In genomic region chr10:12726971-12727831, GRCh38 we compare ENCODE assay signal across 13 cellular contexts.
A peak's percentile ranks its signal among the peaks of the same experiment; 100 is the strongest.
DNase-seq lines count a peak whose midpoint lies in the region; ATAC-seq lines count a peak whose summit lies in the region.
"Had no signal": no experiment of that assay in that cellular context is flagged by ENCODE, and none has a peak within 500 bp of the region (broad histone marks: within the 10 kb centered on the region; RNA-seq: fewer than 3 reads in every experiment).

No MANE protein-coding gene starts in this region.

- peaks cover 29% of the 10 kb centered on the region for H3K4me1 Mint-ChIP-seq in activated T-cell treated with anti-CD3 and anti-CD28 coated beads, Interleukin-2, amount 50 U/mL, for 72 hours (ENCODE audit: low read depth)

- H3K27me3 Mint-ChIP-seq in activated T-cell treated with anti-CD3 and anti-CD28 coated beads, Interleukin-2, amount 50 U/mL, for 72 hours (ENCODE audit: low read depth), result no peaks in the 10 kb centered on the region
- H3K27me3 Mint-ChIP-seq: stimulated activated naive B cell treated with anti-CD40 and anti-IgM and Interleukin-4, amounts not matched to agents 10 μg/mL and 1 μg/mL and 100 μg/mL, for 72 hours had no signal

- H3K27ac Mint-ChIP-seq in activated T-cell treated with anti-CD3 and anti-CD28 coated beads, Interleukin-2, amount 50 U/mL, for 72 hours, result peak overlapping the region; percentile 21
- H3K27ac Mint-ChIP-seq: stimulated activated naive B cell treated with anti-CD40 and anti-IgM and Interleukin-4, amounts not matched to agents 10 μg/mL and 1 μg/mL and 100 μg/mL, for 72 hours had no signal

- peak; percentile 34 for DNase-seq in activated naive CD4-positive, alpha-beta T cell treated with Interleukin-2 at 50 U/mL for 16 hours
- DNase-seq in activated naive CD4-positive, alpha-beta T cell (lab: John Stamatoyannopoulos, UW), result no peak
- DNase-seq in activated T-cell treated with anti-CD3 and anti-CD28 coated beads, Interleukin-2, amount 50 U/mL, for 72 hours, result peak; percentile 49 to 59
- DNase-seq in foreskin melanocyte, result peak; percentile 73
- peak; percentile 36 for DNase-seq in stimulated activated CD8-positive, alpha-beta memory T cell treated with anti-CD3 and anti-CD28 coated beads, Interleukin-4, amount 100 ng/mL, for 48 hours
- no peak for DNase-seq in DMS153 (lab: John Stamatoyannopoulos, UW)
- no peak for DNase-seq in EL
- DNase-seq: activated effector memory CD4-positive, alpha-beta T cell treated with anti-CD3 and anti-CD28 coated beads, Interleukin-2, amount 50 U/mL, for 16 hours; Karpas-422; NCI-H187; pancreas; stimulated activated naive B cell treated with anti-CD40 and anti-IgM and Interleukin-4, amounts not matched to agents 10 μg/mL and 1 μg/mL and 100 μg/mL, for 72 hours had no signal

- peak overlapping the region in 1 of 2 donors; percentile 16 for H3K4me3 Mint-ChIP-seq in activated T-cell treated with anti-CD3 and anti-CD28 coated beads, Interleukin-2, amount 50 U/mL, for 72 hours
- H3K4me3 Mint-ChIP-seq: stimulated activated naive B cell treated with anti-CD40 and anti-IgM and Interleukin-4, amounts not matched to agents 10 μg/mL and 1 μg/mL and 100 μg/mL, for 72 hours had no signal

- no peaks in the 10 kb centered on the region for H3K9me3 Mint-ChIP-seq in activated T-cell treated with anti-CD3 and anti-CD28 coated beads, Interleukin-2, amount 50 U/mL, for 72 hours
- H3K9me3 Mint-ChIP-seq: stimulated activated naive B cell treated with anti-CD40 and anti-IgM and Interleukin-4, amounts not matched to agents 10 μg/mL and 1 μg/mL and 100 μg/mL, for 72 hours had no signal

- peak; percentile 85 to 87 for ATAC-seq in activated T-cell treated with anti-CD3 and anti-CD28 coated beads, Interleukin-2, amount 50 U/mL, for 72 hours (replicated peaks in 1 of 2)
- no peak for ATAC-seq in GM18517 (IDR thresholded peaks at IDR 0.05; ENCODE audit: unreplicated experiment)
- ATAC-seq: pancreas; stimulated activated naive B cell treated with anti-CD40 and anti-IgM and Interleukin-4, amounts not matched to agents 10 μg/mL and 1 μg/mL and 100 μg/mL, for 72 hours had no signal

- H3K36me3 Mint-ChIP-seq in activated T-cell treated with anti-CD3 and anti-CD28 coated beads, Interleukin-2, amount 50 U/mL, for 72 hours (ENCODE audit: insufficient read depth in 2 of 2), result peaks cover 0 to 2% of the 10 kb centered on the region in 2 donors

Comparison
In these comparisons a context has a peak if more than half of its experiments do, and no peak if none do; other contexts are left out.
1. DNase-seq: peak in activated naive CD4-positive, alpha-beta T cell treated with Interleukin-2 at 50 U/mL for 16 hours (single experiment), activated T-cell treated with anti-CD3 and anti-CD28 coated beads, Interleukin-2, amount 50 U/mL, for 72 hours (2 of 2), foreskin melanocyte (single experiment) and stimulated activated CD8-positive, alpha-beta memory T cell treated with anti-CD3 and anti-CD28 coated beads, Interleukin-4, amount 100 ng/mL, for 48 hours (single experiment); none in activated naive CD4-positive, alpha-beta T cell (0 of 4), DMS153 (single experiment) and EL (single experiment).